15 cellular contexts compared by ENCODE assay signal in genomic region chr14:101599234-101599885, GRCh38. TPM values are rescaled to one million over a fixed set of nuclear protein-coding genes. Genes with fewer than 3 reads are reported as not detected.
"Had no signal": no experiment of that assay in that cellular context is flagged by ENCODE, and none has a peak within 500 bp of the region (broad histone marks: within the 10 kb centered on the region; RNA-seq: fewer than 3 reads in every experiment).

No MANE protein-coding gene starts in this region.

- H3K27me3 Mint-ChIP-seq: activated B cell treated with CpG ODN at 0.5 μM for 24 hours; activated naive CD4-positive, alpha-beta T cell treated with anti-CD3 and anti-CD28 coated beads, Interleukin-2, amount 50 U/mL, for 24 hours had no signal

- ATAC-seq: gastrocnemius medialis; lower lobe of right lung; naive thymus-derived CD8-positive, alpha-beta T cell; pancreas had no signal

- H3K9ac ChIP-seq: SK-N-SH had no signal

- H3K36me3 ChIP-seq: gastrocnemius medialis, lower lobe of right lung, pancreas, sigmoid colon had no signal

- H3K9me3 Mint-ChIP-seq: activated naive CD4-positive, alpha-beta T cell treated with anti-CD3 and anti-CD28 coated beads, Interleukin-2, amount 50 U/mL, for 24 hours; immature natural killer cell had no signal

- H3K4me2 ChIP-seq: SK-N-SH had no signal

- H3K27ac ChIP-seq: dorsolateral prefrontal cortex, gastrocnemius medialis, lower lobe of right lung, pancreas, sigmoid colon had no signal

- H3K4me1 ChIP-seq: gastrocnemius medialis, pancreas, sigmoid colon had no signal

- H3K4me3 Mint-ChIP-seq: activated B cell treated with CpG ODN at 0.5 μM for 24 hours; activated naive CD4-positive, alpha-beta T cell treated with anti-CD3 and anti-CD28 coated beads, Interleukin-2, amount 50 U/mL, for 24 hours; immature natural killer cell had no signal

- H3K4me3 ChIP-seq: dorsolateral prefrontal cortex, gastrocnemius medialis, lower lobe of right lung, pancreas, sigmoid colon had no signal

- H3K27me3 ChIP-seq: gastrocnemius medialis, pancreas had no signal

- DNase-seq: activated B cell treated with CpG ODN at 0.5 μM for 24 hours; activated CD4-positive, alpha-beta T cell treated with anti-CD3 and anti-CD28 coated beads for 48 hours; erythroblast; immature natural killer cell; lower lobe of right lung; sigmoid colon; stimulated activated CD4-positive, alpha-beta T cell treated with anti-CD3 and anti-CD28 coated beads, Interleukin-4, amount 100 ng/mL, for 4 hours; stimulated activated naive CD4-positive, alpha-beta T cell had no signal

- H3K9me3 ChIP-seq: gastrocnemius medialis, lower lobe of right lung, pancreas, sigmoid colon, SK-N-SH had no signal

- H3K27ac Mint-ChIP-seq: activated B cell treated with CpG ODN at 0.5 μM for 24 hours, immature natural killer cell had no signal

- H3K36me3 Mint-ChIP-seq: activated naive CD4-positive, alpha-beta T cell treated with anti-CD3 and anti-CD28 coated beads, Interleukin-2, amount 50 U/mL, for 24 hours; immature natural killer cell; naive thymus-derived CD8-positive, alpha-beta T cell had no signal

RNA-seq across cellular contexts. Expression of gene DIO3, which starts 38.1 kb away (rescaled TPM):
- total RNA-seq: activated B cell treated with CpG ODN at 0.5 μM for 24 hours; chondrocyte; naive thymus-derived CD8-positive, alpha-beta T cell had no signal
